18 cellular contexts compared by ENCODE assay signal in genomic region chr12:96396209-96396608, GRCh38. TPM values are rescaled to one million over a fixed set of nuclear protein-coding genes. Genes with fewer than 3 reads are reported as not detected.
A peak's percentile ranks its signal among the peaks of the same experiment; 100 is the strongest.
DNase-seq lines count a peak whose midpoint lies in the region; ATAC-seq, FAIRE-seq and TF ChIP-seq lines count a peak whose summit lies in the region.
"Had no signal": no experiment of that assay in that cellular context is flagged by ENCODE, and none has a peak within 500 bp of the region (broad histone marks: within the 10 kb centered on the region; RNA-seq: fewer than 3 reads in every experiment).

No MANE protein-coding gene starts in this region.

- CTCF ChIA-PET in SK-N-SH (lab: Yijun Ruan, JAX), result no interaction called here
- CTCF ChIA-PET in K562 (lab: Yijun Ruan, JAX; ENCODE audit: low intra/inter-chr PET ratio), result no interaction called here

- DNase-seq in SK-N-SH (no peak), K562 (ENCODE audit: extremely low read depth in 1 of 4, low spot score in 3 of 4) (no peak), mesendoderm (no peak), substantia nigra (lab: John Stamatoyannopoulos, UW) (no peak), DMS79 (lab: John Stamatoyannopoulos, UW) (no peak), anterior cingulate cortex (lab: John Stamatoyannopoulos, UW) (no peak), NCI-H226 (no peak)
- DNase-seq: activated CD4-positive, alpha-beta T cell treated with anti-CD3 and anti-CD28 coated beads for 48 hours; cerebellar nuclear complex; islet precursor cell; NCI-H1694 treated with DMSO at 0.1 percent for 48 hours; stimulated activated CD4-positive, alpha-beta T cell treated with anti-CD3 and anti-CD28 coated beads, Interleukin-15, amount 100 ng/mL, for 24 hours; testis had no signal

- H3K4me1 ChIP-seq in SK-N-SH (ENCODE audit: control insufficient read depth in 1 of 2, insufficient read depth in 2 of 2, low read depth in 1 of 2, low read length in 1 of 2), result peaks cover 0 to 15% of the 10 kb centered on the region in 2 experiments; a peak in 2 of 4 replicates
- H3K4me1 ChIP-seq in K562 (replicated peaks in 1 of 2; ENCODE audit: control insufficient read depth in 2 of 2, insufficient read depth in 2 of 2, low read length in 2 of 2), result peaks cover 17 to 18% of the 10 kb centered on the region in 2 experiments
- H3K4me1 ChIP-seq in mesendoderm (ENCODE audit: control insufficient read depth, low read depth, low read length), result peaks cover 3% of the 10 kb centered on the region

- no peak for TF ChIP-seq POLR2A in K562 (conservative IDR thresholded peaks at IDR 0.05)

- no peaks in the 10 kb centered on the region for H3K9me2 ChIP-seq in SK-N-SH

- H3K27ac ChIP-seq in SK-N-SH (ENCODE audit: low read depth in 2 of 2, low read length in 1 of 2) (peak overlapping the region in 1 of 2 experiments; percentile 97; a peak in 1 of 4 replicates), K562 (ENCODE audit: extremely low read depth, low read depth, low read length) (no peak overlapping the region), mesendoderm (ENCODE audit: low read depth, low read length) (no peak overlapping the region), substantia nigra (ENCODE audit: low read depth, low read length, poor library complexity, severe bottlenecking) (peak overlapping the region; percentile 95)
- H3K27ac ChIP-seq: 22Rv1, C4-2B, SJSA1 had no signal

- H3K56ac ChIP-seq in mesendoderm (ENCODE audit: low read length), result no peak overlapping the region

- 94% methylated on average over 2 of the region's 2 CpGs for WGBS in SK-N-SH (ENCODE audit: low lambda C conversion rate)
- WGBS in K562 (ENCODE audit: insufficient coverage, low coverage, missing lambda C conversion rate), result 40% methylated on average over 2 of the region's 2 CpGs
- 100% methylated on average over 1 of the region's 2 CpGs for WGBS in mesendoderm (ENCODE audit: extremely low coverage, insufficient coverage, low lambda C conversion rate)

- H3K9me1 ChIP-seq in K562 (ENCODE audit: control insufficient read depth, insufficient read depth, low read length), result no peaks in the 10 kb centered on the region

- peaks cover 0 to 10% of the 10 kb centered on the region in 2 experiments for H3K36me3 ChIP-seq in SK-N-SH (replicated peaks in 1 of 2; ENCODE audit: control insufficient read depth in 1 of 2, insufficient read depth in 2 of 2, low read length in 1 of 2)
- H3K36me3 ChIP-seq in K562 (ENCODE audit: control insufficient read depth, insufficient read depth, low read length), result no peaks in the 10 kb centered on the region; the same call in 2 of the 3 replicates
- no peaks in the 10 kb centered on the region for H3K36me3 ChIP-seq in mesendoderm (ENCODE audit: control insufficient read depth, insufficient read depth, low read length)

- TF ChIP-seq CTCF in SK-N-SH (IDR thresholded peaks at IDR 0.05) (no peak), K562 (IDR thresholded peaks at IDR 0.05 in 2 of 3, conservative IDR thresholded peaks at IDR 0.05 in 1 of 3; ENCODE audit: insufficient read depth in 2 of 3, low read depth in 1 of 3, low read length in 3 of 3) (no peak)

- no peak for FAIRE-seq in K562 (lab: Jason Lieb, UNC)

- H2AFZ ChIP-seq in SK-N-SH (ENCODE audit: low read depth) (no peak overlapping the region), K562 (ENCODE audit: low read depth, low read length) (no peak overlapping the region)
- H2AFZ ChIP-seq: GM23338 had no signal

- TF ChIP-seq RAD21 in SK-N-SH (IDR thresholded peaks at IDR 0.05; ENCODE audit: low read length) (no peak), K562 (CRISPR knock-in tag; conservative IDR thresholded peaks at IDR 0.05 in 1 of 2, IDR thresholded peaks at IDR 0.05 in 1 of 2) (no peak)

- H3K9me3 ChIP-seq in SK-N-SH, result no peaks in the 10 kb centered on the region
- no peaks in the 10 kb centered on the region for H3K9me3 ChIP-seq in K562 (replicated peaks; ENCODE audit: control insufficient read depth, insufficient read depth, low read depth, low read length)
- H3K9me3 ChIP-seq: SJSA1, testis had no signal

- H3K23ac ChIP-seq in mesendoderm (ENCODE audit: low read length), result no peak overlapping the region

- no peak overlapping the region for H3K18ac ChIP-seq in mesendoderm (ENCODE audit: low read length)

- peaks cover 64% of the 10 kb centered on the region for H4K20me1 ChIP-seq in SK-N-SH (ENCODE audit: insufficient read depth)
- H4K20me1 ChIP-seq in K562 (replicated peaks; ENCODE audit: control insufficient read depth, insufficient read depth, low read length), result peaks cover 10% of the 10 kb centered on the region

- H3K27me3 ChIP-seq in SK-N-SH (ENCODE audit: insufficient read depth), result no peaks in the 10 kb centered on the region
- no peaks in the 10 kb centered on the region for H3K27me3 ChIP-seq in K562 (ENCODE audit: control insufficient read depth in 2 of 2, insufficient read depth in 2 of 2, low read length in 2 of 2)
- H3K27me3 ChIP-seq in mesendoderm (ENCODE audit: insufficient read depth, low read length, poor library complexity), result no peaks in the 10 kb centered on the region
- H3K27me3 ChIP-seq: SJSA1, testis had no signal

- H2BK15ac ChIP-seq in mesendoderm (replicated peaks; ENCODE audit: low read depth), result no peak overlapping the region

- POLR2A ChIA-PET in SK-N-SH (lab: Yijun Ruan, JAX), result no interaction called here
- POLR2A ChIA-PET in K562 (lab: Yijun Ruan, JAX), result interaction anchor here (1.2 kb wide), 1 partner anchor 17 kb away, joined by 3 read pairs; no protein-coding TSS in a partner anchor

- peaks cover 20% of the 10 kb centered on the region for H3F3A ChIP-seq in SK-N-SH (replicated peaks; ENCODE audit: insufficient read depth)

- H3K4me2 ChIP-seq in SK-N-SH (peak overlapping the region; percentile 81; the same call in 1 of the 2 replicates), K562 (ENCODE audit: insufficient read depth, low read length) (peak overlapping the region; percentile 24; the same call in 1 of the 2 replicates), mesendoderm (ENCODE audit: low read length) (no peak overlapping the region)
- H3K4me2 ChIP-seq: GM23338 had no signal

- intact Hi-C loops in K562 (cut with micrococcal nuclease), result loop anchor here (5.0 kb wide), 2 partner anchors 84 to 179 kb away; no protein-coding TSS in a partner anchor

- ATAC-seq in SK-N-SH treated with all-trans-retinoic acid at 6 μM for 48 hours, result no peak
- no peak for ATAC-seq in K562
- ATAC-seq: GM23338 had no signal

- no TSS peak for BruUV-seq in K562 (replicated peaks; lab: Mats Ljungman, UMichigan)

- no peak overlapping the region for H4K5ac ChIP-seq in mesendoderm (ENCODE audit: low read length)

- TF ChIP-seq EP300 in SK-N-SH (IDR thresholded peaks at IDR 0.05; ENCODE audit: borderline replicate concordance in 1 of 2, low read depth in 1 of 2, low read length in 1 of 2), result no peak
- TF ChIP-seq EP300 in K562 (IDR thresholded peaks at IDR 0.05; ENCODE audit: low read length), result no peak

- peak overlapping the region; percentile 28 for H4K8ac ChIP-seq in mesendoderm (ENCODE audit: low read depth, low read length)

- H3K79me2 ChIP-seq in SK-N-SH (ENCODE audit: insufficient read depth) (peaks cover 84% of the 10 kb centered on the region), K562 (ENCODE audit: control insufficient read depth, insufficient read depth, low read length) (peaks cover 88% of the 10 kb centered on the region), mesendoderm (ENCODE audit: control insufficient read depth, insufficient read depth, low read length) (peaks cover 44% of the 10 kb centered on the region)

- peaks cover 5% of the 10 kb centered on the region for H3K79me1 ChIP-seq in mesendoderm (ENCODE audit: low read length)

- no peak overlapping the region for H2AK5ac ChIP-seq in mesendoderm (ENCODE audit: low read length)

- H3K9ac ChIP-seq in SK-N-SH (no peak overlapping the region), K562 (ENCODE audit: insufficient read depth in 1 of 2, low read depth in 2 of 2, low read length in 2 of 2) (no peak overlapping the region), mesendoderm (ENCODE audit: low read length) (no peak overlapping the region)

- H3K4me3 ChIP-seq in SK-N-SH (ENCODE audit: low read depth in 2 of 2, low read length in 1 of 2) (no peak overlapping the region), K562 (no peak overlapping the region), mesendoderm (ENCODE audit: low read length) (no peak overlapping the region)
- H3K4me3 ChIP-seq: GM23338, SJSA1, testis had no signal

- no peak overlapping the region for H2BK5ac ChIP-seq in mesendoderm (ENCODE audit: low read length)

- H2BK120ac ChIP-seq in mesendoderm (ENCODE audit: low read depth, low read length), result no peak overlapping the region

- H3K4ac ChIP-seq in mesendoderm (ENCODE audit: low read depth, low read length), result no peak overlapping the region

- in situ Hi-C loops in K562 (cut with MboI), result no loop called here

TF ChIP-seq in SK-N-SH, 30 proteins besides CTCF, POLR2A, EP300 and RAD21 (continues in another document):
- no peak for TF ChIP-seq FOXM1 (IDR thresholded peaks at IDR 0.05; ENCODE audit: low read depth)

TF ChIP-seq in SK-N-SH treated with all-trans-retinoic acid at 6 μM for 48 hours, 23 proteins besides CTCF, POLR2A, EP300 and RAD21 (continues in another document):
- TF ChIP-seq SNAI2 (CRISPR knock-in tag; IDR thresholded peaks at IDR 0.05) (no peak), ISL1 (CRISPR knock-in tag; IDR thresholded peaks at IDR 0.05) (no peak)

RNA-seq across cellular contexts. Expression of gene CDK17, which starts 4.0 kb away (rescaled TPM):
- 11.7 and 12.4 TPM in 2 replicates for polyA plus RNA-seq in SK-N-SH (2012; rRNA removed)
- 14.0 and 16.6 TPM in 2 replicates for polyA plus RNA-seq in SK-N-SH (2012; cell fraction: cytosol; rRNA removed)
- 12.6 and 24.0 TPM in 2 replicates for polyA plus RNA-seq in SK-N-SH (2012; cell fraction: nucleus; rRNA removed)
- total RNA-seq in K562 (2011; cell fraction: chromatin; rRNA removed; ENCODE audit: low replicate concordance), result 65.9 and 172 TPM in 2 replicates
- 32.7 and 54.6 TPM in 2 replicates for total RNA-seq in K562 (2011; cell fraction: nucleolus; rRNA removed)
- 69.6 and 109 TPM in 2 replicates for total RNA-seq in K562 (2011; cell fraction: nucleoplasm; rRNA removed)
- total RNA-seq in K562 (2014; rRNA removed), result 16.8 and 17.5 TPM in 2 replicates
- 33.0 and 40.7 TPM in 2 replicates for total RNA-seq in K562 (2014; rRNA removed; fragmentation: Illumina TruSeq; extraction: Trizol)
- total RNA-seq in K562 (2015; rRNA removed; fragmentation: Illumina TruSeq; extraction: Trizol), result 32.5 and 39.3 TPM in 2 replicates
- total RNA-seq in K562 (2021), result 21.1 and 24.6 TPM in 2 replicates
- 18.6 and 21.6 TPM in 2 replicates for polyA plus RNA-seq in K562 (2011; rRNA removed)
- polyA plus RNA-seq in K562 (2011; cell fraction: cytosol; rRNA removed), result 5.4 and 12.0 TPM in 2 replicates
- polyA plus RNA-seq in K562 (2011; cell fraction: nucleus; rRNA removed), result 18.3 and 30.3 TPM in 2 replicates
- polyA plus RNA-seq in K562 (2012), result 13.1 and 14.2 TPM in 2 replicates
- 27.8 and 35.1 TPM in 2 replicates for polyA plus RNA-seq in K562 (2014; fragmentation: Illumina TruSeq; extraction: Trizol)
- polyA plus RNA-seq in K562 (2014; fragmentation: Nextera tagmentation; extraction: Ambion mirVana), result 1 to 10 TPM; 4.8 to 5.4 TPM
- polyA plus RNA-seq in K562 (2014; rRNA removed), result 12.9 and 13.9 TPM in 2 replicates
- 80.0 and 84.5 TPM in 2 replicates for polyA minus RNA-seq in K562 (2011; rRNA and poly(A)+ RNA removed)
- polyA minus RNA-seq in K562 (2011; cell fraction: cytosol; rRNA and poly(A)+ RNA removed), result 20.4 and 29.0 TPM in 2 replicates
- polyA minus RNA-seq in K562 (2011; cell fraction: nucleus; rRNA and poly(A)+ RNA removed), result 45.0 and 95.5 TPM in 2 replicates
- 12.7 TPM for polyA plus RNA-seq in mesendoderm (2013, experiment 1 of 2)
- polyA plus RNA-seq in mesendoderm (2013, experiment 2 of 2), result 12.7 TPM
